In the genomic region with DNA sequence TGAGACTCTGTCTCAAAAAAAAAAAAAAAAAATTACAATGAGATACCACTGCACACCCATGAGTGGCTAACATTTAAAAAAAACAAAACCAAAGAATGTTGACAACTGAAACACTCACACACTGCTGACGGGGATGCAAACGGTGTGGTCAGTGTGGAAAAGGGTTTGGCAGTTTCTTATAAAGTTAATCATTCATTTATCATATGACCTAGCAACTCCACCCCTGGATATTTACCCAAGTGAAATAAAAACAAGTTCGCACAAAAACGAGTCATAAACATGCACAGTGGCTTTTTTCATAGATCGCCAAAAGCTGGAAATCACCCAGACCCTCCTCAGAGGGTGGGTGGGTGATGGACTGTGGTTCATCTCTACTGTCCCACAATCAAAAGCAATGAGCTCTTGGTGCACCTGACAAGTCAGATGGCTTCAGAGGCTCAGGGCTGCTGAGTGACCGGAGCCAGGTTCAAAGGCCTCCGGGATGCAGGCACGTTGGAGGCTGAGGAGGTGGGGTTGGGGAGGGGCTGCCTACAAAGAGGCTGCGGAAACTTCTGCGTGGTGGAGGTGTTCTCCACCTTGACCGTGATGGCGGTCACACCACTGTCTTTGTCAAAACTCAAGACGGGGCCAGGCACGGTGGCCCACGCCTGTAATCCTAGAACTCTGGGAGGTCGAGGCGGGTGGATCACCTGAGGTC, we compare ENCODE assay signal across 1 cellular context.
TF ChIP-seq lines count a peak whose summit lies in the region.

No MANE protein-coding gene starts in this region.

TF ChIP-seq in liver, 16 proteins besides CTCF, POLR2A, EP300 and RAD21 (continued from another document):
- TF ChIP-seq TAF1 (conservative IDR thresholded peaks at IDR 0.05) = no peak
- peak; percentile 89 for TF ChIP-seq SP1 (IDR thresholded peaks at IDR 0.05)
- peak; percentile 66 to 79 for TF ChIP-seq HNF4A (conservative IDR thresholded peaks at IDR 0.05)
- peak; percentile 50 for TF ChIP-seq REST (IDR thresholded peaks at IDR 0.05)
- peak; percentile 86 for TF ChIP-seq FOXA1 (IDR thresholded peaks at IDR 0.05)
- TF ChIP-seq HNF4G (IDR thresholded peaks at IDR 0.05) = no peak
